7 cellular contexts compared by ENCODE assay signal in the genomic region with DNA sequence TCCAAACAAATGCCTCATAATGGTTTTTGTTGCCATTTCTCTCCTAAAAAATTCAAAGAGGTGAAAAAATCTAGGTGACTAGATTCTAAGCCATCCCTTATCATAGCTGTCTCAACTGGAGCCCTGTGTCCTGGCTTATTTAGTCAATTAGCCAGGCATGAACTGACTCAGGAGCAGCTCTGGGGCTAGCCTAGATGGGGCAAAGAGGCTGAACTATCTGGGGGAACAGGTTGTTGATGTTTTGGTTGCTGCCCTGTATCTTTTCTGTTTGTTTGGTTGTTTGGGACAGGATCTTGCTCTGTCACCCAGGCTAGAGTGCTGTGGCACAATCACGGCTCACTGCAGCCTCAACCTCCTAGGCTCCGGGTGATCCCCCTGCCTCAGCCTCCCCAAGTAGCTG.
"Had no signal": no experiment of that assay in that cellular context is flagged by ENCODE, and none has a peak within 500 bp of the region (broad histone marks: within the 10 kb centered on the region; RNA-seq: fewer than 3 reads in every experiment).

No MANE protein-coding gene starts in this region.

- H3K4me3 ChIP-seq: GM23248, HAP-1 had no signal

- H3K9me3 ChIP-seq: HAP-1 had no signal

- ATAC-seq: HCT116 had no signal

- H2AFZ ChIP-seq: GM23248 had no signal

- DNase-seq: GM23248, GOT3, H7, HFFc6 had no signal

- H3K9ac ChIP-seq: GM23248 had no signal

- H3K27ac ChIP-seq: GM23248 had no signal

- FAIRE-seq: HTR-8/SVneo had no signal
